3 cellular contexts compared by ENCODE assay signal in the genomic region with DNA sequence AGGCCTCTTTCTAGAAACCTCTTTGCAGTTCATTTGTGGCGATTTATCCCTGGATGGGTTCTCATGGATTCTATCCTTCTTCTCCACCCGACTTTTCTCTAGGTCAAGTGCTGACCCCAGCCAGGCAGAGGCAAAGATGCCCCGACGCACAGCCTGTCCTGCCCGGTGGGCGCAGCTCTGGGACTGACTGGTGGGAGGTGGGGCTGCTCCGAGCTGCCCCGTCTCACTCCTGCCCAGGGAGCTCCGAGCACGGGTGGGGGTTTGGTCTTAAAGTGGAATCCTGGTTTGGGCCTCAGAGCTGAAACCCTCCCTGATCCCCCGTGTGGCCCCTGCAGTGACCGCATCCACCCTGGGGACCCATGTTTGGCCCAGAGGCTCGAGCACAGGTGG.
TF ChIP-seq lines count a peak whose summit lies in the region.

No MANE protein-coding gene starts in this region.

TF ChIP-seq in A549, 52 proteins besides CTCF, POLR2A, EP300 and RAD21:
- TF ChIP-seq GATA3 (IDR thresholded peaks at IDR 0.05; ENCODE audit: borderline replicate concordance) (no peak), NPAS2 (CRISPR knock-in tag; IDR thresholded peaks at IDR 0.05; ENCODE audit: borderline replicate concordance) (no peak), CBX8 (IDR thresholded peaks at IDR 0.05) (no peak), CEBPB (IDR thresholded peaks at IDR 0.05) (no peak), HOXB13 (CRISPR knock-in tag; IDR thresholded peaks at IDR 0.05; ENCODE audit: low read depth) (no peak), SREBF2 (IDR thresholded peaks at IDR 0.05) (no peak), JUN (IDR thresholded peaks at IDR 0.05) (no peak), MYC (IDR thresholded peaks at IDR 0.05; ENCODE audit: borderline replicate concordance, low read length) (no peak), CBX2 (IDR thresholded peaks at IDR 0.05; ENCODE audit: borderline replicate concordance, low read depth) (no peak), EHMT2 (IDR thresholded peaks at IDR 0.05; ENCODE audit: low read depth) (no peak), CHD2 (IDR thresholded peaks at IDR 0.05; ENCODE audit: low read length, partially characterized antibody) (no peak), MAZ (IDR thresholded peaks at IDR 0.05; ENCODE audit: borderline replicate concordance, low read depth, low read length) (no peak)
- TF ChIP-seq, protein P1, sequence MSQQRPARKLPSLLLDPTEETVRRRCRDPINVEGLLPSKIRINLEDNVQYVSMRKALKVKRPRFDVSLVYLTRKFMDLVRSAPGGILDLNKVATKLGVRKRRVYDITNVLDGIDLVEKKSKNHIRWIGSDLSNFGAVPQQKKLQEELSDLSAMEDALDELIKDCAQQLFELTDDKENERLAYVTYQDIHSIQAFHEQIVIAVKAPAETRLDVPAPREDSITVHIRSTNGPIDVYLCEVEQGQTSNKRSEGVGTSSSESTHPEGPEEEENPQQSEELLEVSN (IDR thresholded peaks at IDR 0.05; ENCODE audit: borderline replicate concordance, low read depth), result no peak
TF ChIP-seq in A549: peak in this region for 0.

TF ChIP-seq in IMR-90, 13 proteins besides CTCF, POLR2A, EP300 and RAD21:
- TF ChIP-seq RFX5 (IDR thresholded peaks at IDR 0.05; ENCODE audit: low read depth, low read length) (no peak), CEBPB (IDR thresholded peaks at IDR 0.05; ENCODE audit: low read depth, low read length) (no peak), MXI1 (IDR thresholded peaks at IDR 0.05; ENCODE audit: borderline replicate concordance, low read depth, low read length) (no peak)
- TF ChIP-seq, protein P2, sequence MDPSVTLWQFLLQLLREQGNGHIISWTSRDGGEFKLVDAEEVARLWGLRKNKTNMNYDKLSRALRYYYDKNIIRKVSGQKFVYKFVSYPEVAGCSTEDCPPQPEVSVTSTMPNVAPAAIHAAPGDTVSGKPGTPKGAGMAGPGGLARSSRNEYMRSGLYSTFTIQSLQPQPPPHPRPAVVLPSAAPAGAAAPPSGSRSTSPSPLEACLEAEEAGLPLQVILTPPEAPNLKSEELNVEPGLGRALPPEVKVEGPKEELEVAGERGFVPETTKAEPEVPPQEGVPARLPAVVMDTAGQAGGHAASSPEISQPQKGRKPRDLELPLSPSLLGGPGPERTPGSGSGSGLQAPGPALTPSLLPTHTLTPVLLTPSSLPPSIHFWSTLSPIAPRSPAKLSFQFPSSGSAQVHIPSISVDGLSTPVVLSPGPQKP (IDR thresholded peaks at IDR 0.05; ENCODE audit: borderline replicate concordance, low read depth, low read length), result no peak

TF ChIP-seq in SK-N-SH, 30 proteins besides CTCF, POLR2A, EP300 and RAD21:
- no peak for TF ChIP-seq FOSL2 (IDR thresholded peaks at IDR 0.05; ENCODE audit: borderline replicate concordance, low read depth)
- TF ChIP-seq SIN3A (IDR thresholded peaks at IDR 0.05; ENCODE audit: borderline replicate concordance, low read depth, low read length), result no peak
- TF ChIP-seq EZH2phosphoT487 (IDR thresholded peaks at IDR 0.05; ENCODE audit: borderline replicate concordance, low read depth), result no peak
- no peak for TF ChIP-seq TAF1 (IDR thresholded peaks at IDR 0.05; ENCODE audit: borderline replicate concordance, low read depth, low read length)
- TF ChIP-seq, protein P3, sequence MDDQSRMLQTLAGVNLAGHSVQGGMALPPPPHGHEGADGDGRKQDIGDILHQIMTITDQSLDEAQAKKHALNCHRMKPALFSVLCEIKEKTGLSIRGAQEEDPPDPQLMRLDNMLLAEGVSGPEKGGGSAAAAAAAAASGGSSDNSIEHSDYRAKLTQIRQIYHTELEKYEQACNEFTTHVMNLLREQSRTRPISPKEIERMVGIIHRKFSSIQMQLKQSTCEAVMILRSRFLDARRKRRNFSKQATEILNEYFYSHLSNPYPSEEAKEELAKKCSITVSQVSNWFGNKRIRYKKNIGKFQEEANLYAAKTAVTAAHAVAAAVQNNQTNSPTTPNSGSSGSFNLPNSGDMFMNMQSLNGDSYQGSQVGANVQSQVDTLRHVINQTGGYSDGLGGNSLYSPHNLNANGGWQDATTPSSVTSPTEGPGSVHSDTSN (IDR thresholded peaks at IDR 0.05), result no peak
- TF ChIP-seq MEF2A (IDR thresholded peaks at IDR 0.05; ENCODE audit: borderline replicate concordance, low read depth), result no peak
- TF ChIP-seq, protein P4, sequence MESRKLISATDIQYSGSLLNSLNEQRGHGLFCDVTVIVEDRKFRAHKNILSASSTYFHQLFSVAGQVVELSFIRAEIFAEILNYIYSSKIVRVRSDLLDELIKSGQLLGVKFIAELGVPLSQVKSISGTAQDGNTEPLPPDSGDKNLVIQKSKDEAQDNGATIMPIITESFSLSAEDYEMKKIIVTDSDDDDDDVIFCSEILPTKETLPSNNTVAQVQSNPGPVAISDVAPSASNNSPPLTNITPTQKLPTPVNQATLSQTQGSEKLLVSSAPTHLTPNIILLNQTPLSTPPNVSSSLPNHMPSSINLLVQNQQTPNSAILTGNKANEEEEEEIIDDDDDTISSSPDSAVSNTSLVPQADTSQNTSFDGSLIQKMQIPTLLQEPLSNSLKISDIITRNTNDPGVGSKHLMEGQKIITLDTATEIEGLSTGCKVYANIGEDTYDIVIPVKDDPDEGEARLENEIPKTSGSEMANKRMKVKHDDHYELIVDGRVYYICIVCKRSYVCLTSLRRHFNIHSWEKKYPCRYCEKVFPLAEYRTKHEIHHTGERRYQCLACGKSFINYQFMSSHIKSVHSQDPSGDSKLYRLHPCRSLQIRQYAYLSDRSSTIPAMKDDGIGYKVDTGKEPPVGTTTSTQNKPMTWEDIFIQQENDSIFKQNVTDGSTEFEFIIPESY (IDR thresholded peaks at IDR 0.05; ENCODE audit: borderline replicate concordance, low read depth), result no peak
- no peak for TF ChIP-seq RCOR1 (IDR thresholded peaks at IDR 0.05; ENCODE audit: low read length)
- TF ChIP-seq, protein P5, sequence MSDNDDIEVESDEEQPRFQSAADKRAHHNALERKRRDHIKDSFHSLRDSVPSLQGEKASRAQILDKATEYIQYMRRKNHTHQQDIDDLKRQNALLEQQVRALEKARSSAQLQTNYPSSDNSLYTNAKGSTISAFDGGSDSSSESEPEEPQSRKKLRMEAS (IDR thresholded peaks at IDR 0.05; ENCODE audit: low read depth), result no peak
- TF ChIP-seq TEAD4 (IDR thresholded peaks at IDR 0.05; ENCODE audit: borderline replicate concordance, insufficient read depth), result no peak
- TF ChIP-seq POLR2AphosphoS5 (IDR thresholded peaks at IDR 0.05; ENCODE audit: low read depth, low read length), result no peak
- no peak for TF ChIP-seq RFX5 (IDR thresholded peaks at IDR 0.05; ENCODE audit: low read length)
- no peak for TF ChIP-seq SMC3 (IDR thresholded peaks at IDR 0.05; ENCODE audit: low read depth, low read length)
- TF ChIP-seq, protein P6, sequence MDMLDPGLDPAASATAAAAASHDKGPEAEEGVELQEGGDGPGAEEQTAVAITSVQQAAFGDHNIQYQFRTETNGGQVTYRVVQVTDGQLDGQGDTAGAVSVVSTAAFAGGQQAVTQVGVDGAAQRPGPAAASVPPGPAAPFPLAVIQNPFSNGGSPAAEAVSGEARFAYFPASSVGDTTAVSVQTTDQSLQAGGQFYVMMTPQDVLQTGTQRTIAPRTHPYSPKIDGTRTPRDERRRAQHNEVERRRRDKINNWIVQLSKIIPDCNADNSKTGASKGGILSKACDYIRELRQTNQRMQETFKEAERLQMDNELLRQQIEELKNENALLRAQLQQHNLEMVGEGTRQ (IDR thresholded peaks at IDR 0.05; ENCODE audit: borderline replicate concordance, low read depth, low read length), result no peak
- no peak for TF ChIP-seq ELF1 (IDR thresholded peaks at IDR 0.05)
- TF ChIP-seq GABPA (IDR thresholded peaks at IDR 0.05; ENCODE audit: low read depth), result no peak
- no peak for TF ChIP-seq CHD2 (IDR thresholded peaks at IDR 0.05; ENCODE audit: low read length, partially characterized antibody)
- TF ChIP-seq FOXM1 (IDR thresholded peaks at IDR 0.05; ENCODE audit: low read depth), result no peak
- TF ChIP-seq, protein P7, sequence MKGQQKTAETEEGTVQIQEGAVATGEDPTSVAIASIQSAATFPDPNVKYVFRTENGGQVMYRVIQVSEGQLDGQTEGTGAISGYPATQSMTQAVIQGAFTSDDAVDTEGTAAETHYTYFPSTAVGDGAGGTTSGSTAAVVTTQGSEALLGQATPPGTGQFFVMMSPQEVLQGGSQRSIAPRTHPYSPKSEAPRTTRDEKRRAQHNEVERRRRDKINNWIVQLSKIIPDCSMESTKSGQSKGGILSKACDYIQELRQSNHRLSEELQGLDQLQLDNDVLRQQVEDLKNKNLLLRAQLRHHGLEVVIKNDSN (IDR thresholded peaks at IDR 0.05; ENCODE audit: borderline replicate concordance, low read depth), result no peak
